17 cellular contexts compared by ENCODE assay signal in the genomic region with DNA sequence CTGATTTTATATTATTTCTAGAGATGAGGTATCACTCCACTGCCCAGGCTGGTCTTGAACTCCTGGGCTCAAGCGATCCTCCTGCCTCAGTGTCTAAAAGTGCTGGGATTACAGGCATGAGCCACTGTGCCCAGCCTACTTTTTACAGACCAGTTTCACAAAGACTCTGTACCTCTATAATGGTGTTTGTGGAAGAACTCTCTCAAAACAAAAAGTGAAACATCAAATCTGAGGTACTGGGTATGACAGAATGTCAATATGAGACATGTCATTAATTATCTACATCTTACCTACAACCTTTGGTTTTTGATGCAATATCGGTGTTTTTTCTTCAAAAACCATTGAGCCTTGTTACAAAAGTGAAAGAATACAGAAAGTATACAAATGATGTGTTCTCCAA. TPM values are rescaled to one million over a fixed set of nuclear protein-coding genes. Genes with fewer than 3 reads are reported as not detected.
DNase-seq lines count a peak whose midpoint lies in the region; ATAC-seq and TF ChIP-seq lines count a peak whose summit lies in the region.
"Had no signal": no experiment of that assay in that cellular context is flagged by ENCODE, and none has a peak within 500 bp of the region (broad histone marks: within the 10 kb centered on the region; RNA-seq: fewer than 3 reads in every experiment).

No MANE protein-coding gene starts in this region.

- H3K36me3 ChIP-seq in MM.1S (replicated peaks; ENCODE audit: insufficient read depth, low read length) = no peaks in the 10 kb centered on the region

- H3K79me2 ChIP-seq in MM.1S (ENCODE audit: low read length) = no peaks in the 10 kb centered on the region

- H3K9ac ChIP-seq in MM.1S (ENCODE audit: low read length) = no peak overlapping the region

- H3K27me3 Mint-ChIP-seq in mesothelial cell of epicardium (ENCODE audit: low read depth) = no peaks in the 10 kb centered on the region

- no peak overlapping the region for H3K4me3 ChIP-seq in MM.1S (ENCODE audit: low read length)
- H3K4me3 ChIP-seq: A549, K562 had no signal

- no peaks in the 10 kb centered on the region for H4K20me1 ChIP-seq in MM.1S (ENCODE audit: insufficient read depth, low read length)

- no peaks in the 10 kb centered on the region for H3K4me1 Mint-ChIP-seq in mesothelial cell of epicardium
- H3K4me1 Mint-ChIP-seq: H9 had no signal

- no peaks in the 10 kb centered on the region for H3K9me3 Mint-ChIP-seq in mesothelial cell of epicardium
- H3K9me3 Mint-ChIP-seq: H9 had no signal

- H2AFZ ChIP-seq in MM.1S (ENCODE audit: low read length) = no peak overlapping the region

- ATAC-seq in GM18511 (IDR thresholded peaks at IDR 0.05; ENCODE audit: unreplicated experiment) (peak; percentile 55), GM19324 (IDR thresholded peaks at IDR 0.05; ENCODE audit: low FRiP score, unreplicated experiment) (peak; percentile 83), GM21717 (IDR thresholded peaks at IDR 0.05; ENCODE audit: unreplicated experiment) (peak; percentile 79), HG03521 (IDR thresholded peaks at IDR 0.05; ENCODE audit: unreplicated experiment) (no peak), GM19455 (IDR thresholded peaks at IDR 0.05; ENCODE audit: unreplicated experiment) (no peak)
- ATAC-seq: A549, K562 had no signal

- in situ Hi-C loops in KBM-7 (cut with MboI; ENCODE audit: low pct_unique_long_range_greater_than_20kb, low sequenced_read_pairs) = no loop called here

- no peaks in the 10 kb centered on the region for H3K9me3 ChIP-seq in MM.1S (replicated peaks; ENCODE audit: insufficient read depth, low read length)
- H3K9me3 ChIP-seq: A549 had no signal

- no peaks in the 10 kb centered on the region for H3K27me3 ChIP-seq in MM.1S (replicated peaks; ENCODE audit: insufficient read depth, low read length)

- 0 out of 2 replicates have a peak, but pooled peaks cover 4% of the 10 kb centered on the region for H3K4me1 ChIP-seq in MM.1S (ENCODE audit: low read length)
- H3K4me1 ChIP-seq: A549 had no signal

- H3K27ac Mint-ChIP-seq in mesothelial cell of epicardium = no peak overlapping the region

- no peak for TF ChIP-seq CTCF in MM.1S (IDR thresholded peaks at IDR 0.05; ENCODE audit: low read length)
- TF ChIP-seq CTCF in mesothelial cell of epicardium (IDR thresholded peaks at IDR 0.05; ENCODE audit: unreplicated experiment) = no peak

- no peak overlapping the region for H3K4me2 ChIP-seq in MM.1S (ENCODE audit: low read depth, low read length)
- H3K4me2 ChIP-seq: A549 had no signal

- H3F3A ChIP-seq in MM.1S (ENCODE audit: insufficient read depth, low read length) = no peaks in the 10 kb centered on the region

- H3K9me2 ChIP-seq in MM.1S (replicated peaks; ENCODE audit: insufficient read depth, low read length) = no peaks in the 10 kb centered on the region

- H3K27ac ChIP-seq in MM.1S (ENCODE audit: low read length) = no peak overlapping the region
- H3K27ac ChIP-seq: A549, C4-2B had no signal

- H3K4me3 Mint-ChIP-seq in mesothelial cell of epicardium = no peak overlapping the region
- H3K4me3 Mint-ChIP-seq: H9 had no signal

- DNase-seq in MM.1S = peak; percentile 43
- DNase-seq in KBM-7 = no peak
- no peak for DNase-seq in mesothelial cell of epicardium (ENCODE audit: low spot score in 2 of 2, unreplicated experiment in 2 of 2)
- DNase-seq: GDM1, H9, NCI-H1417 treated with DMSO at 0.1 percent for 48 hours, NCI-H1930, NCI-H774, SW 1271 had no signal

- no peaks in the 10 kb centered on the region for H3K36me3 Mint-ChIP-seq in mesothelial cell of epicardium

RNA-seq across cellular contexts. Expression of a gene that starts 49.4 kb away (rescaled TPM):
- total RNA-seq in mesothelial cell of epicardium = 17.6 to 21.7 TPM (median 19.4 TPM) in 3 replicates

Comparison
In these comparisons a context has a peak if more than half of its experiments do, and no peak if none do; other contexts are left out.
1. ATAC-seq: peak in GM18511 (single experiment), GM19324 (single experiment) and GM21717 (single experiment); none in HG03521 (single experiment) and GM19455 (single experiment).